In genomic region chr3:58197588-58197987, GRCh38 we compare ENCODE assay signal across 21 cellular contexts. TPM values are rescaled to one million over a fixed set of nuclear protein-coding genes. Genes with fewer than 3 reads are reported as not detected.
"Had no signal": no experiment of that assay in that cellular context is flagged by ENCODE, and none has a peak within 500 bp of the region (broad histone marks: within the 10 kb centered on the region; RNA-seq: fewer than 3 reads in every experiment).

No MANE protein-coding gene starts in this region.

- H3K27ac Mint-ChIP-seq: activated CD8-positive, alpha-beta T cell treated with anti-CD3 and anti-CD28 coated beads for 36 hours; activated naive CD4-positive, alpha-beta T cell treated with anti-CD3 and anti-CD28 coated beads, Interleukin-2, amount 50 U/mL, for 72 hours; naive thymus-derived CD8-positive, alpha-beta T cell; WTC11 had no signal

- H3K36me3 Mint-ChIP-seq: WTC11 had no signal

- H3K27ac ChIP-seq: body of pancreas had no signal

- DNase-seq: activated CD4-positive, alpha-beta T cell treated with anti-CD3 and anti-CD28 coated beads for 48 hours; activated CD8-positive, alpha-beta T cell treated with anti-CD3 and anti-CD28 coated beads for 36 hours; activated effector memory CD4-positive, alpha-beta T cell treated with anti-CD3 and anti-CD28 coated beads, Interleukin-2, amount 50 U/mL, for 16 hours; activated T-cell treated with anti-CD3 and anti-CD28 coated beads, Interleukin-2, amount 50 U/mL, for 4 hours; amygdala; body of pancreas; effector memory CD4-positive, alpha-beta T cell; foreskin melanocyte; left colon; mammary epithelial cell; mucosa of descending colon; naive thymus-derived CD8-positive, alpha-beta T cell; stomach; SW 1271; testis had no signal

- H3K27me3 ChIP-seq: body of pancreas, stomach, testis had no signal

- H3K9me3 Mint-ChIP-seq: activated T-cell treated with anti-CD3 and anti-CD28 coated beads, Interleukin-2, amount 50 U/mL, for 4 hours; central memory CD8-positive, alpha-beta T cell had no signal

- H3K36me3 ChIP-seq: stomach had no signal

- H3K27me3 Mint-ChIP-seq: activated CD8-positive, alpha-beta T cell treated with anti-CD3 and anti-CD28 coated beads for 36 hours had no signal

- H3K4me3 ChIP-seq: body of pancreas, mucosa of descending colon, smooth muscle cell, stomach, testis had no signal

- H3K9me3 ChIP-seq: body of pancreas, mucosa of descending colon, stomach, testis had no signal

- H3K4me3 Mint-ChIP-seq: activated CD8-positive, alpha-beta T cell treated with anti-CD3 and anti-CD28 coated beads for 36 hours; activated T-cell treated with anti-CD3 and anti-CD28 coated beads, Interleukin-2, amount 50 U/mL, for 4 hours; central memory CD8-positive, alpha-beta T cell; naive thymus-derived CD8-positive, alpha-beta T cell; WTC11 had no signal

- H3K4me1 ChIP-seq: body of pancreas had no signal

- H3K4me2 ChIP-seq: smooth muscle cell had no signal

- H3K4me1 Mint-ChIP-seq: central memory CD8-positive, alpha-beta T cell; WTC11 had no signal

- ATAC-seq: activated CD8-positive, alpha-beta T cell treated with anti-CD3 and anti-CD28 coated beads for 36 hours; activated T-cell treated with anti-CD3 and anti-CD28 coated beads, Interleukin-2, amount 50 U/mL, for 4 hours; body of pancreas; left colon; mucosa of descending colon; naive thymus-derived CD8-positive, alpha-beta T cell; WTC11 had no signal

RNA-seq across cellular contexts. Expression of gene DNASE1L3, which starts 13.2 kb away (rescaled TPM):
- total RNA-seq: activated CD8-positive, alpha-beta T cell treated with anti-CD3 and anti-CD28 coated beads for 36 hours; activated naive CD4-positive, alpha-beta T cell treated with anti-CD3 and anti-CD28 coated beads, Interleukin-2, amount 50 U/mL, for 72 hours; activated T-cell treated with anti-CD3 and anti-CD28 coated beads, Interleukin-2, amount 50 U/mL, for 4 hours; fibroblast of lung; mammary epithelial cell; smooth muscle cell; T-helper 2 cell treated with Interferon-gamma antibody and Interleukin-4, amounts not matched to agents 100 ng/mL and 5 ng/mL, for 36 hours; WTC11 had no signal
- polyA plus RNA-seq: fibroblast of lung; mammary epithelial cell; naive thymus-derived CD8-positive, alpha-beta T cell had no signal
